Comparison of ENCODE assay signal across 9 cellular contexts in genomic region chr9:129888809-129889460, GRCh38. TPM values are rescaled to one million over a fixed set of nuclear protein-coding genes. Genes with fewer than 3 reads are reported as not detected.
A peak's percentile ranks its signal among the peaks of the same experiment; 100 is the strongest.
DNase-seq lines count a peak whose midpoint lies in the region; ATAC-seq and TF ChIP-seq lines count a peak whose summit lies in the region.
"Had no signal": no experiment of that assay in that cellular context is flagged by ENCODE, and none has a peak within 500 bp of the region (broad histone marks: within the 10 kb centered on the region; RNA-seq: fewer than 3 reads in every experiment).

No MANE protein-coding gene starts in this region.

- POLR2A ChIA-PET in CD4-positive, alpha-beta T cell (lab: Charles Lee): interaction anchor here (0.7 to 13.2 kb wide), 30 partner anchors 9 to 653 kb away, joined by 3 to 206 read pairs (median 6); partner anchors contain the start of genes C9orf78, FNBP1, GPR107 and TOR1A

- TF ChIP-seq CTCF in CD4-positive, alpha-beta T cell (IDR thresholded peaks at IDR 0.05): no peak
- TF ChIP-seq CTCF in GM20000 (IDR thresholded peaks at IDR 0.05; ENCODE audit: extremely low read depth, missing control alignments): no peak
- no peak for TF ChIP-seq CTCF in left lung (IDR thresholded peaks at IDR 0.05)

- ATAC-seq in CD4-positive, alpha-beta T cell (ENCODE audit: poor library complexity): peak; percentile 2
- ATAC-seq in left lung (no peak), GM19452 (IDR thresholded peaks at IDR 0.05; ENCODE audit: unreplicated experiment) (no peak), HG02571 (IDR thresholded peaks at IDR 0.05; ENCODE audit: unreplicated experiment) (no peak)

- H3K36me3 ChIP-seq in left lung: peaks cover 0 to 4% of the 10 kb centered on the region in 2 donors

- peak overlapping the region; percentile 99 for H3K27ac Mint-ChIP-seq in CD4-positive, alpha-beta T cell

- intact Hi-C loops in CD4-positive, alpha-beta T cell (cut with DNase I, micrococcal nuclease): loop anchor here (1.0 to 10.0 kb wide), 5 partner anchors 20 to 346 kb away; no protein-coding TSS in a partner anchor
- intact Hi-C loops in left lung (cut with DNase I): loop anchor here in 1 of 2 donors (10.0 kb wide), 1 partner anchor 156 kb away; the partner anchor contains the start of gene FNBP1

- H3K4me3 Mint-ChIP-seq in CD4-positive, alpha-beta T cell: peak overlapping the region; percentile 96

- H3K36me3 Mint-ChIP-seq in CD4-positive, alpha-beta T cell (ENCODE audit: low read depth): peaks cover 64% of the 10 kb centered on the region

- no peaks in the 10 kb centered on the region for H3K27me3 Mint-ChIP-seq in CD4-positive, alpha-beta T cell

- no peaks in the 10 kb centered on the region for H3K9me3 Mint-ChIP-seq in CD4-positive, alpha-beta T cell

- CTCF ChIA-PET in CD4-positive, alpha-beta T cell (lab: Charles Lee): interaction anchor here (0.7 to 1.6 kb wide), 3 partner anchors 17 to 142 kb away, joined by 3 to 5 read pairs (median 3); no protein-coding TSS in a partner anchor

- peak overlapping the region; percentile 99 for H3K27ac ChIP-seq in CD4-positive, alpha-beta T cell (ENCODE audit: low read depth, low read length)
- H3K27ac ChIP-seq in left lung: peak overlapping the region; percentile 75 to 96

- no peaks in the 10 kb centered on the region for H3K27me3 ChIP-seq in CD4-positive, alpha-beta T cell (ENCODE audit: control insufficient read depth, insufficient read depth, low read length)
- no peaks in the 10 kb centered on the region for H3K27me3 ChIP-seq in left lung

- peak in 1 of 10 experiments; percentile 24 for DNase-seq in CD4-positive, alpha-beta T cell
- DNase-seq in GM20000 (ENCODE audit: low spot score): peak; percentile 69
- peak; percentile 23 for DNase-seq in T follicular helper cell (ENCODE audit: low read depth)
- DNase-seq in left lung: no peak
- DNase-seq in NCI-H2029 (lab: John Stamatoyannopoulos, UW): no peak
- DNase-seq in H4 (ENCODE audit: low spot score): no peak
- DNase-seq: NCI-H82 had no signal

- H3K4me1 ChIP-seq in left lung: peaks cover 3 to 89% of the 10 kb centered on the region in 2 donors

- H3K4me1 Mint-ChIP-seq in CD4-positive, alpha-beta T cell (ENCODE audit: low read depth): peaks cover 87% of the 10 kb centered on the region

- H3K9me3 ChIP-seq in CD4-positive, alpha-beta T cell (ENCODE audit: control insufficient read depth, low read length): no peaks in the 10 kb centered on the region
- H3K9me3 ChIP-seq in left lung: no peaks in the 10 kb centered on the region

- peak overlapping the region in 1 of 2 donors; percentile 13 for H3K4me3 ChIP-seq in left lung

RNA-seq across cellular contexts. Expression of gene USP20, which starts 53.7 kb away (rescaled TPM):
- 10 to 100 TPM; 80.4 to 80.9 TPM for total RNA-seq in CD4-positive, alpha-beta T cell
- total RNA-seq in left lung: 10 to 100 TPM; 21.0 to 22.9 TPM
- total RNA-seq in H4 (2014; rRNA removed; shearing (Covaris generic)): 2.6 and 2.8 TPM in 2 replicates

RNA-seq across cellular contexts. Expression of gene C9orf78, which starts 53.9 kb away (rescaled TPM):
- 100 to 1,000 TPM; 145 to 159 TPM for total RNA-seq in CD4-positive, alpha-beta T cell
- 10 to 100 TPM; 30.1 to 31.8 TPM for total RNA-seq in left lung
- 52.7 and 58.8 TPM in 2 replicates for total RNA-seq in H4 (2014; rRNA removed; shearing (Covaris generic))

Comparison
In these comparisons a context has a peak if more than half of its experiments do, and no peak if none do; other contexts are left out.
1. DNase-seq: peak in GM20000 (single experiment) and T follicular helper cell (single experiment); none in left lung (0 of 2), NCI-H2029 (single experiment) and H4 (single experiment).